18 cellular contexts compared by ENCODE assay signal in the genomic region with DNA sequence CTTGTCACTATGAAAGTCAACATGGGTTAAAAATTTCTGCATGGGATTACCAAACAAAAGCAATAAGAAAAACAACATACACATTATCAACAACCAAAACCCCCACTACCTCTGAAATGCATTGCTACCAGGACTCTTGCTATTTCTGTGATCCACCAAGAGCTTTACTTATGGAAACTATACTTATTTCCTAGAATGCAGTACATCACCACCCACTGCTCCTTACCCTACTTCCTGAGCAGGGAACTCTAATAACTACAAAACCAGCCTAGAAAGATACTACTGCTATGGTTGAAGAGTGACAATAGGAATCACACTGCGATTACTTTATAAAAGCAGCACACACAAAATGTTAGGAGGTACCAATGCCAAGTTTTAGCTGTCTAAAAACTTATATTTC. TPM values are rescaled to one million over a fixed set of nuclear protein-coding genes. Genes with fewer than 3 reads are reported as not detected.
"Had no signal": no experiment of that assay in that cellular context is flagged by ENCODE, and none has a peak within 500 bp of the region (broad histone marks: within the 10 kb centered on the region; RNA-seq: fewer than 3 reads in every experiment).

No MANE protein-coding gene starts in this region.

- H3K27ac ChIP-seq: parathyroid adenoma, skin epidermis, tibial nerve had no signal

- H3K9me3 ChIP-seq: mucosa of descending colon, tibial nerve had no signal

- H3K4me3 Mint-ChIP-seq: endodermal cell; natural killer cell treated with Interleukin-12 subunit alpha and Interleukin-12 subunit beta and Interleukin-15 and Interleukin-18, amount 100 ng/mL, for 72 hours had no signal

- H3K36me3 ChIP-seq: tibial nerve had no signal

- DNase-seq: activated effector memory CD4-positive, alpha-beta T cell treated with Interleukin-2 at 50 U/mL for 16 hours; activated T-cell treated with anti-CD3 and anti-CD28 coated beads, Interleukin-2, amount 50 U/mL, for 1 hour; amniotic stem cell; cerebellar nuclear complex; dermis blood vessel endothelial cell; endodermal cell; left colon; mucosa of descending colon; retina had no signal

- H3K4me3 ChIP-seq: lung, mucosa of descending colon, skin epidermis, tibial nerve had no signal

- H3K27ac Mint-ChIP-seq: activated naive CD4-positive, alpha-beta T cell treated with anti-CD3 and anti-CD28 coated beads, Interleukin-2, amount 50 U/mL, for 72 hours; endodermal cell; natural killer cell treated with Interleukin-12 subunit alpha and Interleukin-12 subunit beta and Interleukin-15 and Interleukin-18, amount 100 ng/mL, for 72 hours had no signal

- H3K9me3 Mint-ChIP-seq: activated naive CD4-positive, alpha-beta T cell treated with anti-CD3 and anti-CD28 coated beads, Interleukin-2, amount 50 U/mL, for 72 hours; brain; endodermal cell had no signal

- H3K4me1 ChIP-seq: parathyroid adenoma had no signal

- H3K36me3 Mint-ChIP-seq: activated naive CD4-positive, alpha-beta T cell treated with anti-CD3 and anti-CD28 coated beads, Interleukin-2, amount 50 U/mL, for 72 hours; brain; natural killer cell treated with Interleukin-12 subunit alpha and Interleukin-12 subunit beta and Interleukin-15 and Interleukin-18, amount 100 ng/mL, for 72 hours had no signal

- H3K27me3 ChIP-seq: tibial nerve had no signal

- H3K4me1 Mint-ChIP-seq: endodermal cell had no signal

- H3K27me3 Mint-ChIP-seq: brain; natural killer cell treated with Interleukin-12 subunit alpha and Interleukin-12 subunit beta and Interleukin-15 and Interleukin-18, amount 100 ng/mL, for 72 hours had no signal

- ATAC-seq: activated CD4-positive, CD25-positive, alpha-beta regulatory T cell treated with anti-CD3 and anti-CD28 coated beads, Interleukin-2, amount 50 U/mL, for 24 hours; activated naive CD4-positive, alpha-beta T cell treated with anti-CD3 and anti-CD28 coated beads, Interleukin-2, amount 50 U/mL, for 72 hours; left colon; mucosa of descending colon; natural killer cell treated with Interleukin-12 subunit alpha and Interleukin-12 subunit beta and Interleukin-15 and Interleukin-18, amount 100 ng/mL, for 72 hours had no signal

RNA-seq across cellular contexts. Expression of a gene that starts 22.2 kb away (rescaled TPM):
- total RNA-seq: activated naive CD4-positive, alpha-beta T cell treated with anti-CD3 and anti-CD28 coated beads, Interleukin-2, amount 50 U/mL, for 72 hours; natural killer cell treated with Interleukin-12 subunit alpha and Interleukin-12 subunit beta and Interleukin-15 and Interleukin-18, amount 100 ng/mL, for 72 hours; T-helper 2 cell treated with Interferon-gamma antibody and Interleukin-4, amounts not matched to agents 100 ng/mL and 5 ng/mL, for 36 hours had no signal
